3 cellular contexts compared by ENCODE assay signal in the genomic region with DNA sequence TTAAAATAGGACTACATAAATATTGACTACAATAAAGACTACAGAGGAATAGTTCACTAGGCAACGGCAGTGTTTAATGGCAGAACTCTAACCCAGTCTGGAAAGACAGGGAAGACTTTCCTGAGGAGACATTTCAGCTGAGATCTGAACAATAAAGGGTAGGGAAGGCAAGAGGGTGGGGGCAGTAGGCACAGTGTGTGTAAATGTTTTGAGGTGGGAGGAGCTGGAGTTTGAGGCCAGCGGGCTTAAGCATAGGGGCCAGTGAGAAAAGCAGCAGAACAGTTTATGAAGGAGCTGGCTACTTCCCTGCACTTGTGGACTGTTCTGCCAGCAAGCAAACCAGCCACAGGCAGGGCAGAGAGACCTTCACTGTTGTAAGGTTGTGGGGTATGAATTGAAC.
TF ChIP-seq lines count a peak whose summit lies in the region.

No MANE protein-coding gene starts in this region.

TF ChIP-seq in GM23338, 12 proteins besides CTCF, POLR2A, EP300 and RAD21:
- TF ChIP-seq, protein P1, sequence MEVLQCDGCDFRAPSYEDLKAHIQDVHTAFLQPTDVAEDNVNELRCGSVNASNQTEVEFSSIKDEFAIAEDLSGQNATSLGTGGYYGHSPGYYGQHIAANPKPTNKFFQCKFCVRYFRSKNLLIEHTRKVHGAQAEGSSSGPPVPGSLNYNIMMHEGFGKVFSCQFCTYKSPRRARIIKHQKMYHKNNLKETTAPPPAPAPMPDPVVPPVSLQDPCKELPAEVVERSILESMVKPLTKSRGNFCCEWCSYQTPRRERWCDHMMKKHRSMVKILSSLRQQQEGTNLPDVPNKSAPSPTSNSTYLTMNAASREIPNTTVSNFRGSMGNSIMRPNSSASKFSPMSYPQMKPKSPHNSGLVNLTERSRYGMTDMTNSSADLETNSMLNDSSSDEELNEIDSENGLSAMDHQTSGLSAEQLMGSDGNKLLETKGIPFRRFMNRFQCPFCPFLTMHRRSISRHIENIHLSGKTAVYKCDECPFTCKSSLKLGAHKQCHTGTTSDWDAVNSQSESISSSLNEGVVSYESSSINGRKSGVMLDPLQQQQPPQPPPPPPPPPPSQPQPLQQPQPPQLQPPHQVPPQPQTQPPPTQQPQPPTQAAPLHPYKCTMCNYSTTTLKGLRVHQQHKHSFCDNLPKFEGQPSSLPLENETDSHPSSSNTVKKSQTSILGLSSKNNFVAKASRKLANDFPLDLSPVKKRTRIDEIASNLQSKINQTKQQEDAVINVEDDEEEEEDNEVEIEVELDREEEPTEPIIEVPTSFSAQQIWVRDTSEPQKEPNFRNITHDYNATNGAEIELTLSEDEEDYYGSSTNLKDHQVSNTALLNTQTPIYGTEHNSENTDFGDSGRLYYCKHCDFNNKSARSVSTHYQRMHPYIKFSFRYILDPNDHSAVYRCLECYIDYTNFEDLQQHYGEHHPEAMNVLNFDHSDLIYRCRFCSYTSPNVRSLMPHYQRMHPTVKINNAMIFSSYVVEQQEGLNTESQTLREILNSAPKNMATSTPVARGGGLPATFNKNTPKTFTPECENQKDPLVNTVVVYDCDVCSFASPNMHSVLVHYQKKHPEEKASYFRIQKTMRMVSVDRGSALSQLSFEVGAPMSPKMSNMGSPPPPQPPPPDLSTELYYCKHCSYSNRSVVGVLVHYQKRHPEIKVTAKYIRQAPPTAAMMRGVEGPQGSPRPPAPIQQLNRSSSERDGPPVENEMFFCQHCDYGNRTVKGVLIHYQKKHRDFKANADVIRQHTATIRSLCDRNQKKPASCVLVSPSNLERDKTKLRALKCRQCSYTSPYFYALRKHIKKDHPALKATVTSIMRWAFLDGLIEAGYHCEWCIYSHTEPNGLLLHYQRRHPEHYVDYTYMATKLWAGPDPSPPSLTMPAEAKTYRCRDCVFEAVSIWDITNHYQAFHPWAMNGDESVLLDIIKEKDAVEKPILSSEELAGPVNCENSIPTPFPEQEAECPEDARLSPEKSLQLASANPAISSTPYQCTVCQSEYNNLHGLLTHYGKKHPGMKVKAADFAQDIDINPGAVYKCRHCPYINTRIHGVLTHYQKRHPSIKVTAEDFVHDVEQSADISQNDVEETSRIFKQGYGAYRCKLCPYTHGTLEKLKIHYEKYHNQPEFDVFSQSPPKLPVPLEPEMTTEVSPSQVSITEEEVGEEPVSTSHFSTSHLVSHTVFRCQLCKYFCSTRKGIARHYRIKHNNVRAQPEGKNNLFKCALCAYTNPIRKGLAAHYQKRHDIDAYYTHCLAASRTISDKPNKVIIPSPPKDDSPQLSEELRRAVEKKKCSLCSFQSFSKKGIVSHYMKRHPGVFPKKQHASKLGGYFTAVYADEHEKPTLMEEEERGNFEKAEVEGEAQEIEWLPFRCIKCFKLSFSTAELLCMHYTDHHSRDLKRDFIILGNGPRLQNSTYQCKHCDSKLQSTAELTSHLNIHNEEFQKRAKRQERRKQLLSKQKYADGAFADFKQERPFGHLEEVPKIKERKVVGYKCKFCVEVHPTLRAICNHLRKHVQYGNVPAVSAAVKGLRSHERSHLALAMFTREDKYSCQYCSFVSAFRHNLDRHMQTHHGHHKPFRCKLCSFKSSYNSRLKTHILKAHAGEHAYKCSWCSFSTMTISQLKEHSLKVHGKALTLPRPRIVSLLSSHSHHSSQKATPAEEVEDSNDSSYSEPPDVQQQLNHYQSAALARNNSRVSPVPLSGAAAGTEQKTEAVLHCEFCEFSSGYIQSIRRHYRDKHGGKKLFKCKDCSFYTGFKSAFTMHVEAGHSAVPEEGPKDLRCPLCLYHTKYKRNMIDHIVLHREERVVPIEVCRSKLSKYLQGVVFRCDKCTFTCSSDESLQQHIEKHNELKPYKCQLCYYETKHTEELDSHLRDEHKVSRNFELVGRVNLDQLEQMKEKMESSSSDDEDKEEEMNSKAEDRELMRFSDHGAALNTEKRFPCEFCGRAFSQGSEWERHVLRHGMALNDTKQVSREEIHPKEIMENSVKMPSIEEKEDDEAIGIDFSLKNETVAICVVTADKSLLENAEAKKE (CRISPR knock-in tag; IDR thresholded peaks at IDR 0.05), result no peak
- TF ChIP-seq ZNF331 (CRISPR knock-in tag; IDR thresholded peaks at IDR 0.05; ENCODE audit: low read depth) (no peak), JUNB (IDR thresholded peaks at IDR 0.05; ENCODE audit: unreplicated experiment) (no peak), EZH2 (IDR thresholded peaks at IDR 0.05; ENCODE audit: low read depth, unreplicated experiment) (no peak), EZH2phosphoT487 (IDR thresholded peaks at IDR 0.05; ENCODE audit: unreplicated experiment) (no peak), STAT1 (IDR thresholded peaks at IDR 0.05; ENCODE audit: unreplicated experiment) (no peak), POLR2AphosphoS5 (IDR thresholded peaks at IDR 0.05; ENCODE audit: low read depth) (no peak)

TF ChIP-seq in H1, 55 proteins besides CTCF, POLR2A, EP300 and RAD21:
- TF ChIP-seq ASH2L (IDR thresholded peaks at IDR 0.05; ENCODE audit: low read length) (no peak), TAF7 (optimal IDR thresholded peaks at IDR 0.05; ENCODE audit: borderline replicate concordance, low read depth, low read length) (peak; percentile 32)

TF ChIP-seq in HepG2, 621 proteins besides CTCF, POLR2A, EP300 and RAD21:
- TF ChIP-seq RFX1 (IDR thresholded peaks at IDR 0.05), result peak; percentile 13; the same call in 1 of the 2 replicates
- no peak for TF ChIP-seq CBX5 (CRISPR knock-in tag; IDR thresholded peaks at IDR 0.05; ENCODE audit: borderline replicate concordance)
- TF ChIP-seq ZMYM4 (CRISPR knock-in tag; IDR thresholded peaks at IDR 0.05), result 0 out of 2 replicates have a peak, but pooled peaks have one; percentile 16
